1 cellular context compared by ENCODE assay signal in the genomic region with DNA sequence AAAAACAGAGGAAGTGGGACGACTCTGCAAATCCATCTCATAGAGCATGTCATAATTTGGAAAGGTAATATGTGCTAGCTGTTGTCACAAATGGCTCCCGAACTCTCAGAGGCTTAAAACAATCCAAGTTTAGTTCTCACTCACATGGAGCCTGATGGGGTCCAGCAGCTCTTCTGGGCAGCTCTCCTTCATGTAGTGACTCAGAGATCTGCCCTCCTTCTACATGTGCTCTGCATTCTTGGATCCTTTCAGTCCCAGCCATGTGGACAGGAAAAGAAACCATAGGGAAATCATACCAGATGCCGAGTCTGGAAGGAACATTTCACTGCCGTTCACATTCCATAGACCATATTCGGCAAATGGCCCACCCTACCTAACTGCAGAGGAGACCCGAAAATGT.
TF ChIP-seq lines count a peak whose summit lies in the region.

No MANE protein-coding gene starts in this region.

TF ChIP-seq in IMR-90, 13 proteins besides CTCF, POLR2A, EP300 and RAD21 (continued from another document):
- TF ChIP-seq, protein P1, sequence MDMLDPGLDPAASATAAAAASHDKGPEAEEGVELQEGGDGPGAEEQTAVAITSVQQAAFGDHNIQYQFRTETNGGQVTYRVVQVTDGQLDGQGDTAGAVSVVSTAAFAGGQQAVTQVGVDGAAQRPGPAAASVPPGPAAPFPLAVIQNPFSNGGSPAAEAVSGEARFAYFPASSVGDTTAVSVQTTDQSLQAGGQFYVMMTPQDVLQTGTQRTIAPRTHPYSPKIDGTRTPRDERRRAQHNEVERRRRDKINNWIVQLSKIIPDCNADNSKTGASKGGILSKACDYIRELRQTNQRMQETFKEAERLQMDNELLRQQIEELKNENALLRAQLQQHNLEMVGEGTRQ (IDR thresholded peaks at IDR 0.05; ENCODE audit: low read depth, low read length), result no peak
TF ChIP-seq in IMR-90: peak in this region for 0.
